Comparison of ENCODE assay signal across 10 cellular contexts in genomic region chr12:6936378-6936638, GRCh38. TPM values are rescaled to one million over a fixed set of nuclear protein-coding genes. Genes with fewer than 3 reads are reported as not detected.
DNase-seq lines count a peak whose midpoint lies in the region; ATAC-seq and TF ChIP-seq lines count a peak whose summit lies in the region.
"Had no signal": no experiment of that assay in that cellular context is flagged by ENCODE, and none has a peak within 500 bp of the region (broad histone marks: within the 10 kb centered on the region; RNA-seq: fewer than 3 reads in every experiment).

No MANE protein-coding gene starts in this region.

- H3K4me1 ChIP-seq in DND-41 (ENCODE audit: insufficient read depth, low read length), result peaks cover 33% of the 10 kb centered on the region
- H3K4me1 ChIP-seq in breast epithelium, result peaks cover 8 to 42% of the 10 kb centered on the region in 2 donors
- H3K4me1 ChIP-seq in sigmoid colon, result peaks cover 0 to 72% (median 61%) of the 10 kb centered on the region in 4 donors

- peak overlapping the region; percentile 97 for H3K9ac ChIP-seq in DND-41 (ENCODE audit: low read depth, low read length)

- peak overlapping the region; percentile 92 for H3K4me2 ChIP-seq in DND-41 (ENCODE audit: insufficient read depth, low read length)

- H3K9me3 ChIP-seq in DND-41 (ENCODE audit: insufficient read depth, low read length, severe bottlenecking) (no peaks in the 10 kb centered on the region), KOPT-K1 (ENCODE audit: insufficient read depth, low read length, poor library complexity, severe bottlenecking) (no peaks in the 10 kb centered on the region), breast epithelium (no peaks in the 10 kb centered on the region), sigmoid colon (no peaks in the 10 kb centered on the region)
- H3K9me3 ChIP-seq: suprapubic skin had no signal

- no peak for TF ChIP-seq CTCF in DND-41 (IDR thresholded peaks at IDR 0.05; ENCODE audit: borderline replicate concordance, extremely low read depth, low read length, poor library complexity, severe bottlenecking)
- TF ChIP-seq CTCF in breast epithelium (IDR thresholded peaks at IDR 0.05), result no peak
- no peak for TF ChIP-seq CTCF in sigmoid colon (IDR thresholded peaks at IDR 0.05)
- TF ChIP-seq CTCF in GM10266 (IDR thresholded peaks at IDR 0.05; ENCODE audit: control insufficient read depth, insufficient read depth, low read depth, missing control alignments), result no peak
- no peak for TF ChIP-seq CTCF in omental fat pad (IDR thresholded peaks at IDR 0.05)

- peak overlapping the region in 1 of 2 experiments; percentile 90; a peak in 3 of 4 replicates for H3K4me3 ChIP-seq in DND-41 (ENCODE audit: low read depth in 1 of 2, low read length in 2 of 2)
- no peak overlapping the region for H3K4me3 ChIP-seq in breast epithelium
- no peak overlapping the region for H3K4me3 ChIP-seq in sigmoid colon

- no peak overlapping the region for H2AFZ ChIP-seq in DND-41 (ENCODE audit: low read depth, low read length)

- H3K27ac ChIP-seq in DND-41 (ENCODE audit: low read length) (peak overlapping the region; percentile 98; the same call in 1 of the 2 replicates), KOPT-K1 (ENCODE audit: low read depth, low read length, poor library complexity, severe bottlenecking) (peak overlapping the region; percentile 94), breast epithelium (peak overlapping the region; percentile 96 to 99), sigmoid colon (peak overlapping the region; percentile 89 to 99 (median 94))

- TF ChIP-seq EP300 in sigmoid colon (IDR thresholded peaks at IDR 0.05), result no peak

- H3K36me3 ChIP-seq in DND-41 (ENCODE audit: insufficient read depth, low read length) (peaks cover 64% of the 10 kb centered on the region), KOPT-K1 (ENCODE audit: insufficient read depth, low read length) (peaks cover 39% of the 10 kb centered on the region), breast epithelium (no peaks in the 10 kb centered on the region), sigmoid colon (peaks cover 2 to 60% (median 36%) of the 10 kb centered on the region in 4 donors)

- 83 to 98% methylated on average over 1 of the region's 1 CpG for WGBS in sigmoid colon, 2 donors

- H4K20me1 ChIP-seq in DND-41 (ENCODE audit: insufficient read depth, low read length), result peaks cover 11% of the 10 kb centered on the region

- intact Hi-C loops in breast epithelium (cut with DNase I; ENCODE audit: low total_unique reads) (no loop called here), sigmoid colon (cut with DNase I) (loop anchor here (5.0 kb wide), 1 partner anchor 64 kb away; the partner anchor contains the start of gene SPSB2)

- ATAC-seq in DND-41 (ENCODE audit: insufficient read depth, low read depth), result no peak
- no peak for ATAC-seq in HG03159 (IDR thresholded peaks at IDR 0.05; ENCODE audit: unreplicated experiment)
- no peak for ATAC-seq in omental fat pad (ENCODE audit: low FRiP score)

- no peak for DNase-seq in DND-41
- DNase-seq in breast epithelium (ENCODE audit: low spot score in 2 of 2), result no peak
- no peak for DNase-seq in sigmoid colon
- DNase-seq in GM10266 (ENCODE audit: extremely low spot score), result no peak
- no peak for DNase-seq in omental fat pad (ENCODE audit: low spot score)
- DNase-seq in effector CD8-positive, alpha-beta T cell (lab: John Stamatoyannopoulos, UW), result no peak

- H3K79me2 ChIP-seq in DND-41 (ENCODE audit: insufficient read depth, low read length), result peaks cover 64% of the 10 kb centered on the region

- TF ChIP-seq POLR2A in breast epithelium (IDR thresholded peaks at IDR 0.05) (no peak), sigmoid colon (IDR thresholded peaks at IDR 0.05) (no peak)

- H3K27me3 ChIP-seq in DND-41 (ENCODE audit: insufficient read depth, low read length, poor library complexity) (no peaks in the 10 kb centered on the region), breast epithelium (no peaks in the 10 kb centered on the region), sigmoid colon (no peaks in the 10 kb centered on the region)
- H3K27me3 ChIP-seq: suprapubic skin had no signal

RNA-seq across cellular contexts. Expression of gene RNU7-1, which starts 7.3 kb away (rescaled TPM):
- total RNA-seq in breast epithelium (not detected), sigmoid colon (not detected), omental fat pad (not detected)
- polyA plus RNA-seq in sigmoid colon, result not detected
- total RNA-seq: cerebellum, suprapubic skin had no signal

RNA-seq across cellular contexts. Expression of gene C12orf57, which starts 7.5 kb away (rescaled TPM):
- 100 to 1,000 TPM; 515 to 824 (median 547) TPM for total RNA-seq in breast epithelium
- total RNA-seq in sigmoid colon, result 100 to 1,000 TPM; 465 to 697 (median 652) TPM
- polyA plus RNA-seq in sigmoid colon, result 100 to 1,000 TPM; 305 to 810 (median 418) TPM
- 100 to 1,000 TPM; 280 to 555 (median 413) TPM for total RNA-seq in omental fat pad

RNA-seq across cellular contexts. Expression of gene ATN1, which starts 8.5 kb away (rescaled TPM):
- total RNA-seq in breast epithelium (10 to 100 TPM; 57.9 to 96.4 (median 59.7) TPM), sigmoid colon (100 to 1,000 TPM in 1 of 4 donors, 10 to 100 TPM in 3; 46.4 to 138 (median 60.3) TPM), omental fat pad (10 to 100 TPM; 46.2 to 93.5 (median 59.4) TPM)
- polyA plus RNA-seq in sigmoid colon, result 10 to 100 TPM; 30.1 to 78.8 (median 33.0) TPM

RNA-seq across cellular contexts. Expression of gene PTPN6, which starts 14.8 kb away (rescaled TPM):
- total RNA-seq in breast epithelium (10 to 100 TPM; 14.7 to 28.0 (median 20.3) TPM), sigmoid colon (10 to 100 TPM in 3 of 4 donors, 1 to 10 TPM in 1; 5.3 to 13.6 (median 11.8) TPM), omental fat pad (10 to 100 TPM; 19.8 to 42.3 (median 35.9) TPM)
- 10 to 100 TPM; 42.1 to 92.4 (median 67.3) TPM for polyA plus RNA-seq in sigmoid colon

RNA-seq across cellular contexts. Expression of gene ENO2, which starts 21.9 kb away (rescaled TPM):
- total RNA-seq in breast epithelium, result 10 to 100 TPM in 2 of 3 donors, 1 to 10 TPM in 1; 5.0 to 16.1 (median 11.1) TPM
- total RNA-seq in sigmoid colon, result 10 to 100 TPM; 26.3 to 37.5 (median 35.0) TPM
- 10 to 100 TPM in 1 of 3 donors, 1 to 10 TPM in 2; 1.8 to 15.6 (median 3.0) TPM for polyA plus RNA-seq in sigmoid colon
- 10 to 100 TPM in 1 of 4 donors, 1 to 10 TPM in 3; 3.5 to 14.3 (median 5.2) TPM for total RNA-seq in omental fat pad
